Comparison of ENCODE assay signal across 20 cellular contexts in the genomic region with DNA sequence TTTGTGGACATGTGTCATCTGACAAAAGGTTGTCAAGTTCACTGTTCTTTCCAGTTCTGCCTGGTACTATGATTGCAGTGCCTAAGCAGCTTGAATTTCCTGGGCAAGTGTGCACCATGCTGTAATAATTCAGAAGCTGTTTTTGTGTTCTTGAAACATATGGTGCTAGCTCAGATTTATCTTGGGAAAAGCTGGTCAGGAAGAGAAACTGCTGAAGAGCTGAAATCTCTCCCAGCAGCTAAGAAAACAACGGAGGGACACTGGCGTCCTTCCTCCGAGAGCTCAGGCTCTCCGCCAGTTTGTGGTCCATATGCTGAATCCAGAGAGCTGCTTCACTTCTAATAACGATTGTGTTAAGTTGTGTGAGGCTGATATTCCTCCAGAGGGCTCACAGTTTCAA.
DNase-seq lines count a peak whose midpoint lies in the region; ATAC-seq and TF ChIP-seq lines count a peak whose summit lies in the region.
"Had no signal": no experiment of that assay in that cellular context is flagged by ENCODE, and none has a peak within 500 bp of the region (broad histone marks: within the 10 kb centered on the region; RNA-seq: fewer than 3 reads in every experiment).

No MANE protein-coding gene starts in this region.

- no peak overlapping the region for H3K27ac Mint-ChIP-seq in neural progenitor cell
- H3K27ac Mint-ChIP-seq: CD4-positive, CD25-positive, alpha-beta regulatory T cell had no signal

- H3K4me2 ChIP-seq in neural progenitor cell, result no peak overlapping the region

- H4K20me1 ChIP-seq in neural progenitor cell (ENCODE audit: low read depth), result no peaks in the 10 kb centered on the region

- TF ChIP-seq CTCF in neural progenitor cell (IDR thresholded peaks at IDR 0.05), result no peak

- no peaks in the 10 kb centered on the region for H3F3A ChIP-seq in neural progenitor cell (ENCODE audit: low read depth)

- H3K9ac ChIP-seq in neural progenitor cell, result no peak overlapping the region

- no peaks in the 10 kb centered on the region for H3K27me3 Mint-ChIP-seq in neural progenitor cell (ENCODE audit: insufficient read depth, low read depth)
- H3K27me3 Mint-ChIP-seq: CD4-positive, CD25-positive, alpha-beta regulatory T cell had no signal

- peaks cover 5% of the 10 kb centered on the region for H3K9me3 Mint-ChIP-seq in neural progenitor cell

- H3K36me3 ChIP-seq in neural progenitor cell, result no peaks in the 10 kb centered on the region
- H3K36me3 ChIP-seq: BE2C had no signal

- H2AFZ ChIP-seq in neural progenitor cell (replicated peaks), result peak overlapping the region; percentile 12

- DNase-seq in Ammon's horn (ENCODE audit: low spot score) (peak; percentile 23), NCI-H1694 treated with DMSO at 0.1 percent for 48 hours (lab: John Stamatoyannopoulos, UW) (peak; percentile 35), neural progenitor cell (ENCODE audit: low spot score) (no peak), NAMALWA (ENCODE audit: low spot score) (no peak), ureter (ENCODE audit: low spot score) (no peak)
- DNase-seq: 8988T; BE2C; Caco-2; CD4-positive, CD25-positive, alpha-beta regulatory T cell; KG1; MV-4-11; NCI-H1417; NCI-H1930; NCI-H446 treated with DMSO at 0.1 percent for 48 hours; NCI-H748 treated with DMSO at 0.1 percent for 48 hours; OCI-M1; SIG-M5 had no signal

- peaks cover 3% of the 10 kb centered on the region for H3K36me3 Mint-ChIP-seq in neural progenitor cell
- H3K36me3 Mint-ChIP-seq: CD4-positive, CD25-positive, alpha-beta regulatory T cell had no signal

- H3K27ac ChIP-seq in angular gyrus (ENCODE audit: low read depth, low read length) (peak overlapping the region; percentile 56), neural progenitor cell (no peak overlapping the region)

- no peaks in the 10 kb centered on the region for H3K79me2 ChIP-seq in neural progenitor cell (ENCODE audit: low read depth)

- H3K4me1 Mint-ChIP-seq in neural progenitor cell, result no peaks in the 10 kb centered on the region
- H3K4me1 Mint-ChIP-seq: CD4-positive, CD25-positive, alpha-beta regulatory T cell had no signal

- H3K4me3 ChIP-seq in neural progenitor cell, result no peak overlapping the region

- H3K4me3 Mint-ChIP-seq in neural progenitor cell, result no peak overlapping the region

- no peak for ATAC-seq in HG02970 (IDR thresholded peaks at IDR 0.05; ENCODE audit: low FRiP score, unreplicated experiment)
- no peak for ATAC-seq in SK-N-SH treated with all-trans-retinoic acid at 6 μM for 48 hours

- H3K27me3 ChIP-seq in neural progenitor cell, result no peaks in the 10 kb centered on the region
- H3K27me3 ChIP-seq: BE2C had no signal

- no peaks in the 10 kb centered on the region for H3K9me3 ChIP-seq in neural progenitor cell (ENCODE audit: low read depth)
- H3K9me3 ChIP-seq: BE2C, Caco-2 had no signal

- H3K4me1 ChIP-seq in neural progenitor cell, result no peaks in the 10 kb centered on the region
- H3K4me1 ChIP-seq: BE2C, Caco-2 had no signal

TF ChIP-seq in SK-N-SH treated with all-trans-retinoic acid at 6 μM for 48 hours, 23 proteins besides CTCF, POLR2A, EP300 and RAD21:
- no peak for TF ChIP-seq PPARA (CRISPR knock-in tag; IDR thresholded peaks at IDR 0.05; ENCODE audit: borderline replicate concordance)
- TF ChIP-seq GLIS3 (CRISPR knock-in tag; IDR thresholded peaks at IDR 0.05), result no peak
- TF ChIP-seq TSHZ2 (CRISPR knock-in tag; IDR thresholded peaks at IDR 0.05), result no peak
- TF ChIP-seq TOX (CRISPR knock-in tag; IDR thresholded peaks at IDR 0.05; ENCODE audit: borderline replicate concordance), result no peak
- no peak for TF ChIP-seq ARNTL (CRISPR knock-in tag; IDR thresholded peaks at IDR 0.05; ENCODE audit: borderline replicate concordance, low read depth)
- no peak for TF ChIP-seq POU6F1 (CRISPR knock-in tag; IDR thresholded peaks at IDR 0.05; ENCODE audit: borderline replicate concordance, low read depth)

Comparison
In these comparisons a context has a peak if more than half of its experiments do, and no peak if none do; other contexts are left out.
1. DNase-seq: peak in Ammon's horn (single experiment) and NCI-H1694 treated with DMSO at 0.1 percent for 48 hours (single experiment); none in neural progenitor cell (single experiment), NAMALWA (single experiment) and ureter (single experiment).